ENCODE assay signal across 8 cellular contexts in genomic region chr17:43832168-43832975, GRCh38. TPM values are rescaled to one million over a fixed set of nuclear protein-coding genes. Genes with fewer than 3 reads are reported as not detected.
A peak's percentile ranks its signal among the peaks of the same experiment; 100 is the strongest.
DNase-seq lines count a peak whose midpoint lies in the region; ATAC-seq, FAIRE-seq and TF ChIP-seq lines count a peak whose summit lies in the region.

No MANE protein-coding gene starts in this region.

- TF ChIP-seq CTCF in K562 (IDR thresholded peaks at IDR 0.05 in 2 of 3, conservative IDR thresholded peaks at IDR 0.05 in 1 of 3; ENCODE audit: insufficient read depth in 2 of 3, low read depth in 1 of 3, low read length in 3 of 3): no peak

- CTCF ChIA-PET in K562 (lab: Yijun Ruan, JAX; ENCODE audit: low intra/inter-chr PET ratio): no interaction called here

- no peaks in the 10 kb centered on the region for H3K9me1 ChIP-seq in K562 (ENCODE audit: control insufficient read depth, insufficient read depth, low read length)

- peak overlapping the region; percentile 92 for H2AFZ ChIP-seq in K562 (ENCODE audit: low read depth, low read length)

- BruUV-seq in K562 (replicated peaks; lab: Mats Ljungman, UMichigan): no TSS peak

- DNase-seq in NCI-H748 (lab: John Stamatoyannopoulos, UW; ENCODE audit: unreplicated experiment) (peak; percentile 56), NCI-H748 treated with DMSO at 0.1 percent for 48 hours (lab: John Stamatoyannopoulos, UW) (no peak), NOMO-1 treated with DMSO at 0.1 percent for 48 hours (lab: John Stamatoyannopoulos, UW; ENCODE audit: unreplicated experiment) (peak; percentile 12), K562 (ENCODE audit: extremely low read depth in 1 of 4, low spot score in 3 of 4) (peak in 2 of 4 experiments; percentile 57 to 78)

- no peaks in the 10 kb centered on the region for H3K79me2 ChIP-seq in K562 (ENCODE audit: control insufficient read depth, insufficient read depth, low read length)

- POLR2A ChIA-PET in K562 (lab: Yijun Ruan, JAX): interaction anchor here (1.1 to 1.6 kb wide), 3 partner anchors 9 to 47 kb away, joined by 3 to 5 read pairs (median 3); no protein-coding TSS in a partner anchor

- FAIRE-seq in K562 (lab: Jason Lieb, UNC): no peak

- peak overlapping the region; percentile 63 for H3K4me2 ChIP-seq in K562 (ENCODE audit: insufficient read depth, low read length)

- TF ChIP-seq POLR2A in K562 (conservative IDR thresholded peaks at IDR 0.05): no peak

- TF ChIP-seq EP300 in K562 (IDR thresholded peaks at IDR 0.05; ENCODE audit: low read length): no peak

- peak overlapping the region; percentile 61 for H3K4me3 ChIP-seq in K562
- H3K4me3 ChIP-seq in iPS-20b (ENCODE audit: low read length): peak overlapping the region; percentile 67
- H3K4me3 ChIP-seq in skeletal muscle tissue (ENCODE audit: low read length in 3 of 3): peak overlapping the region; percentile 52 to 60 (median 58)

- H3K9me3 ChIP-seq in K562 (replicated peaks; ENCODE audit: control insufficient read depth, insufficient read depth, low read depth, low read length) (peaks cover 5% of the 10 kb centered on the region), iPS-20b (ENCODE audit: insufficient read depth, low read depth, low read length) (no peaks in the 10 kb centered on the region; the same call in 1 of the 2 replicates), skeletal muscle tissue (ENCODE audit: control insufficient read depth in 3 of 3, low read length in 3 of 3) (no peaks in the 10 kb centered on the region)

- H4K20me1 ChIP-seq in K562 (replicated peaks; ENCODE audit: control insufficient read depth, insufficient read depth, low read length): no peaks in the 10 kb centered on the region; the same call in 1 of the 2 replicates

- ATAC-seq in K562 (peak; percentile 83), HG02885 (IDR thresholded peaks at IDR 0.05; ENCODE audit: poor library complexity, unreplicated experiment) (no peak), HG02610 (IDR thresholded peaks at IDR 0.05; ENCODE audit: unreplicated experiment) (no peak)

- TF ChIP-seq RAD21 in K562 (CRISPR knock-in tag; conservative IDR thresholded peaks at IDR 0.05 in 1 of 2, IDR thresholded peaks at IDR 0.05 in 1 of 2): no peak

- 18% methylated on average over 29 of the region's 51 CpGs for WGBS in K562 (ENCODE audit: insufficient coverage, low coverage, missing lambda C conversion rate)

- peaks cover 3% of the 10 kb centered on the region; the same call in 1 of the 3 replicates for H3K36me3 ChIP-seq in K562 (ENCODE audit: control insufficient read depth, insufficient read depth, low read length)
- peaks cover 12% of the 10 kb centered on the region; the same call in 1 of the 2 replicates for H3K36me3 ChIP-seq in iPS-20b (ENCODE audit: insufficient read depth, low read depth, low read length)
- no peaks in the 10 kb centered on the region for H3K36me3 ChIP-seq in skeletal muscle tissue (ENCODE audit: control insufficient read depth in 3 of 3, insufficient read depth in 3 of 3, low read length in 3 of 3)

- H3K4me1 ChIP-seq in K562 (replicated peaks in 1 of 2; ENCODE audit: control insufficient read depth in 2 of 2, insufficient read depth in 2 of 2, low read length in 2 of 2): peaks cover 5 to 22% of the 10 kb centered on the region in 2 experiments
- H3K4me1 ChIP-seq in iPS-20b (ENCODE audit: insufficient read depth, low read length): no peaks in the 10 kb centered on the region
- peaks cover 9 to 12% (median 10%) of the 10 kb centered on the region in 3 donors for H3K4me1 ChIP-seq in skeletal muscle tissue (ENCODE audit: control insufficient read depth in 3 of 3, insufficient read depth in 3 of 3, low read length in 3 of 3)

- intact Hi-C loops in K562 (cut with micrococcal nuclease): no loop called here

- peak overlapping the region; percentile 51 to 90; a peak in 3 of 4 replicates for H3K9ac ChIP-seq in K562 (ENCODE audit: insufficient read depth in 1 of 2, low read depth in 2 of 2, low read length in 2 of 2)
- H3K9ac ChIP-seq in iPS-20b (ENCODE audit: low read depth, low read length): no peak overlapping the region
- H3K9ac ChIP-seq in skeletal muscle tissue (ENCODE audit: low read depth in 1 of 3, low read length in 3 of 3): peak overlapping the region in 2 of 3 donors; percentile 10 to 69

- H3K27me3 ChIP-seq in K562 (ENCODE audit: control insufficient read depth in 2 of 2, insufficient read depth in 2 of 2, low read length in 2 of 2): peaks cover 0 to 10% of the 10 kb centered on the region in 2 experiments; a peak in 1 of 5 replicates
- H3K27me3 ChIP-seq in iPS-20b (ENCODE audit: insufficient read depth, low read length): peaks cover 30% of the 10 kb centered on the region
- H3K27me3 ChIP-seq in skeletal muscle tissue (ENCODE audit: control insufficient read depth in 3 of 3, insufficient read depth in 3 of 3, low read length in 3 of 3): peaks cover 0 to 16% (median 0%) of the 10 kb centered on the region in 3 donors

- peak overlapping the region; percentile 55; the same call in 2 of the 3 replicates for H3K27ac ChIP-seq in K562 (ENCODE audit: extremely low read depth, low read depth, low read length)
- H3K27ac ChIP-seq in iPS-20b (ENCODE audit: low read length): no peak overlapping the region
- H3K27ac ChIP-seq in skeletal muscle tissue (ENCODE audit: low read depth, low read length): no peak overlapping the region

- in situ Hi-C loops in K562 (cut with MboI): no loop called here

RNA-seq across cellular contexts. Expression of gene MPP3, which starts 0.6 kb away (rescaled TPM):
- 39.6 and 62.5 TPM in 2 replicates for total RNA-seq in K562 (2011; cell fraction: chromatin; rRNA removed; ENCODE audit: low replicate concordance)
- 26.3 and 31.2 TPM in 2 replicates for total RNA-seq in K562 (2011; cell fraction: nucleolus; rRNA removed)
- 35.3 and 39.0 TPM in 2 replicates for total RNA-seq in K562 (2011; cell fraction: nucleoplasm; rRNA removed)
- total RNA-seq in K562 (2014; rRNA removed): 6.0 and 10.4 TPM in 2 replicates
- 3.1 TPM in 2 replicates for total RNA-seq in K562 (2014; rRNA removed; fragmentation: Illumina TruSeq; extraction: Trizol)
- total RNA-seq in K562 (2015; rRNA removed; fragmentation: Illumina TruSeq; extraction: Trizol): 2.2 and 2.9 TPM in 2 replicates
- total RNA-seq in K562 (2021): 5.1 and 5.9 TPM in 2 replicates
- polyA plus RNA-seq in K562 (2011; rRNA removed): 5.3 and 6.2 TPM in 2 replicates
- 4.4 and 7.6 TPM in 2 replicates for polyA plus RNA-seq in K562 (2011; cell fraction: cytosol; rRNA removed)
- 21.3 and 32.5 TPM in 2 replicates for polyA plus RNA-seq in K562 (2011; cell fraction: nucleus; rRNA removed)
- 2.0 and 2.7 TPM in 2 replicates for polyA plus RNA-seq in K562 (2012)
- 4.1 and 4.5 TPM in 2 replicates for polyA plus RNA-seq in K562 (2014; fragmentation: Illumina TruSeq; extraction: Trizol)
- polyA plus RNA-seq in K562 (2014; fragmentation: Nextera tagmentation; extraction: Ambion mirVana): 1 to 10 TPM in 1 of 2 experiments, under 1 TPM in 1; 0.41 to 1.1 TPM
- polyA plus RNA-seq in K562 (2014; rRNA removed): 5.3 and 5.4 TPM in 2 replicates
- polyA minus RNA-seq in K562 (2011; rRNA and poly(A)+ RNA removed): 3.9 and 7.3 TPM in 2 replicates
- 3.1 and 5.0 TPM in 2 replicates for polyA minus RNA-seq in K562 (2011; cell fraction: cytosol; rRNA and poly(A)+ RNA removed)
- 8.9 and 9.3 TPM in 2 replicates for polyA minus RNA-seq in K562 (2011; cell fraction: nucleus; rRNA and poly(A)+ RNA removed)
- 4.2 TPM for total RNA-seq in skeletal muscle tissue

RNA-seq across cellular contexts. Expression of gene CD300LG, which starts 14.6 kb away (rescaled TPM):
- total RNA-seq in K562 (2011; cell fraction: chromatin; rRNA removed; ENCODE audit: low replicate concordance): not detected in 2 replicates
- not detected in 2 replicates for total RNA-seq in K562 (2011; cell fraction: nucleolus; rRNA removed)
- not detected in 2 replicates for total RNA-seq in K562 (2011; cell fraction: nucleoplasm; rRNA removed)
- total RNA-seq in K562 (2014; rRNA removed): not detected in 2 replicates
- total RNA-seq in K562 (2014; rRNA removed; fragmentation: Illumina TruSeq; extraction: Trizol): not detected in 2 replicates
- total RNA-seq in K562 (2015; rRNA removed; fragmentation: Illumina TruSeq; extraction: Trizol): not detected in 2 replicates
- not detected in 2 replicates for total RNA-seq in K562 (2021)
- not detected in 2 replicates for polyA plus RNA-seq in K562 (2011; rRNA removed)
- polyA plus RNA-seq in K562 (2011; cell fraction: cytosol; rRNA removed): not detected in 2 replicates
- polyA plus RNA-seq in K562 (2011; cell fraction: nucleus; rRNA removed): not detected in 2 replicates
- polyA plus RNA-seq in K562 (2012): not detected in 2 replicates
- not detected in 2 replicates for polyA plus RNA-seq in K562 (2014; fragmentation: Illumina TruSeq; extraction: Trizol)
- not detected for polyA plus RNA-seq in K562 (2014; fragmentation: Nextera tagmentation; extraction: Ambion mirVana)
- not detected in 2 replicates for polyA plus RNA-seq in K562 (2014; rRNA removed)
- polyA minus RNA-seq in K562 (2011; rRNA and poly(A)+ RNA removed): not detected in 2 replicates
- not detected in 2 replicates for polyA minus RNA-seq in K562 (2011; cell fraction: cytosol; rRNA and poly(A)+ RNA removed)
- not detected in 2 replicates for polyA minus RNA-seq in K562 (2011; cell fraction: nucleus; rRNA and poly(A)+ RNA removed)
- total RNA-seq in skeletal muscle tissue: 1.6 TPM

RNA-seq across cellular contexts. Expression of gene CFAP97D1, which starts 52.1 kb away (rescaled TPM):
- total RNA-seq in K562 (2011; cell fraction: chromatin; rRNA removed; ENCODE audit: low replicate concordance): 0.07 TPM in 1 of 2 replicates, not detected in the other
- total RNA-seq in K562 (2011; cell fraction: nucleolus; rRNA removed): not detected in 2 replicates
- total RNA-seq in K562 (2011; cell fraction: nucleoplasm; rRNA removed): not detected in 2 replicates
- total RNA-seq in K562 (2014; rRNA removed): not detected in 2 replicates
- total RNA-seq in K562 (2014; rRNA removed; fragmentation: Illumina TruSeq; extraction: Trizol): not detected in 2 replicates
- total RNA-seq in K562 (2015; rRNA removed; fragmentation: Illumina TruSeq; extraction: Trizol): not detected in 2 replicates
- total RNA-seq in K562 (2021): not detected in 2 replicates
- not detected in 2 replicates for polyA plus RNA-seq in K562 (2011; rRNA removed)
- polyA plus RNA-seq in K562 (2011; cell fraction: cytosol; rRNA removed): not detected in 2 replicates
- polyA plus RNA-seq in K562 (2011; cell fraction: nucleus; rRNA removed): not detected in 2 replicates
- 0.01 TPM in 1 of 2 replicates, not detected in the other for polyA plus RNA-seq in K562 (2012)
- not detected in 2 replicates for polyA plus RNA-seq in K562 (2014; fragmentation: Illumina TruSeq; extraction: Trizol)
- polyA plus RNA-seq in K562 (2014; fragmentation: Nextera tagmentation; extraction: Ambion mirVana): not detected
- polyA plus RNA-seq in K562 (2014; rRNA removed): not detected in 2 replicates
- polyA minus RNA-seq in K562 (2011; rRNA and poly(A)+ RNA removed): 0.04 TPM in 1 of 2 replicates, not detected in the other
- not detected in 2 replicates for polyA minus RNA-seq in K562 (2011; cell fraction: cytosol; rRNA and poly(A)+ RNA removed)
- polyA minus RNA-seq in K562 (2011; cell fraction: nucleus; rRNA and poly(A)+ RNA removed): not detected in 2 replicates
- total RNA-seq in skeletal muscle tissue: not detected

RNA-seq across cellular contexts. Expression of gene DUSP3, which starts 53.6 kb away (rescaled TPM):
- 10.7 and 20.7 TPM in 2 replicates for total RNA-seq in K562 (2011; cell fraction: chromatin; rRNA removed; ENCODE audit: low replicate concordance)
- 17.7 and 19.6 TPM in 2 replicates for total RNA-seq in K562 (2011; cell fraction: nucleolus; rRNA removed)
- 17.4 and 24.8 TPM in 2 replicates for total RNA-seq in K562 (2011; cell fraction: nucleoplasm; rRNA removed)
- total RNA-seq in K562 (2014; rRNA removed) (9.4 and 13.2 TPM in 2 replicates), K562 (2014; rRNA removed; fragmentation: Illumina TruSeq; extraction: Trizol) (11.9 and 12.3 TPM in 2 replicates), K562 (2015; rRNA removed; fragmentation: Illumina TruSeq; extraction: Trizol) (13.3 and 15.4 TPM in 2 replicates), K562 (2021) (14.4 and 15.5 TPM in 2 replicates), skeletal muscle tissue (39.7 TPM)
- polyA plus RNA-seq in K562 (2011; rRNA removed) (19.8 and 20.2 TPM in 2 replicates), K562 (2014; fragmentation: Illumina TruSeq; extraction: Trizol) (13.2 and 13.6 TPM in 2 replicates), K562 (2014; fragmentation: Nextera tagmentation; extraction: Ambion mirVana) (1 to 10 TPM; 4.1 to 5.0 TPM), K562 (2014; rRNA removed) (11.9 and 13.1 TPM in 2 replicates)
- polyA plus RNA-seq in K562 (2011; cell fraction: cytosol; rRNA removed): 20.3 and 21.1 TPM in 2 replicates
- 22.7 and 23.3 TPM in 2 replicates for polyA plus RNA-seq in K562 (2011; cell fraction: nucleus; rRNA removed)
- polyA plus RNA-seq in K562 (2012): 11.5 and 16.7 TPM in 2 replicates
- 14.9 and 15.9 TPM in 2 replicates for polyA minus RNA-seq in K562 (2011; rRNA and poly(A)+ RNA removed)
- polyA minus RNA-seq in K562 (2011; cell fraction: cytosol; rRNA and poly(A)+ RNA removed): 16.9 and 17.3 TPM in 2 replicates
- 11.0 and 13.8 TPM in 2 replicates for polyA minus RNA-seq in K562 (2011; cell fraction: nucleus; rRNA and poly(A)+ RNA removed)
